ENCODE assay signal across 2 cellular contexts in genomic region chr19:45716314-45717130, GRCh38.
TF ChIP-seq lines count a peak whose summit lies in the region.

No MANE protein-coding gene starts in this region.

TF ChIP-seq in GM23338, 12 proteins besides CTCF, POLR2A, EP300 and RAD21:
- no peak for TF ChIP-seq EZH2phosphoT487 (IDR thresholded peaks at IDR 0.05; ENCODE audit: unreplicated experiment)
- no peak for TF ChIP-seq ETS1 (IDR thresholded peaks at IDR 0.05)
- no peak for TF ChIP-seq JUNB (IDR thresholded peaks at IDR 0.05; ENCODE audit: unreplicated experiment)
- TF ChIP-seq ZNF462 (CRISPR knock-in tag; IDR thresholded peaks at IDR 0.05) = no peak
- no peak for TF ChIP-seq NANOG (IDR thresholded peaks at IDR 0.05; ENCODE audit: borderline replicate concordance)
- no peak for TF ChIP-seq STAT1 (IDR thresholded peaks at IDR 0.05; ENCODE audit: unreplicated experiment)
- no peak for TF ChIP-seq ZNF114 (CRISPR knock-in tag; IDR thresholded peaks at IDR 0.05)
- no peak for TF ChIP-seq EZH2 (IDR thresholded peaks at IDR 0.05; ENCODE audit: low read depth, unreplicated experiment)
- TF ChIP-seq ZNF331 (CRISPR knock-in tag; IDR thresholded peaks at IDR 0.05; ENCODE audit: low read depth) = no peak

TF ChIP-seq in GM12878, 131 proteins besides CTCF, POLR2A, EP300 and RAD21:
- peak; percentile 23; the same call in 1 of the 2 replicates for TF ChIP-seq PML (IDR thresholded peaks at IDR 0.05; ENCODE audit: low read length)
- TF ChIP-seq ZBTB4 (CRISPR knock-in tag; IDR thresholded peaks at IDR 0.05) = no peak
- TF ChIP-seq NFIC (IDR thresholded peaks at IDR 0.05; ENCODE audit: low read depth, low read length) = 0 out of 2 replicates have a peak, but pooled peaks have one; percentile 11
- no peak for TF ChIP-seq RFX5 (IDR thresholded peaks at IDR 0.05; ENCODE audit: low read depth, low read length)
TF ChIP-seq in GM12878: peak in this region for 2.
